ENCODE assay signal across 26 cellular contexts in the genomic region with DNA sequence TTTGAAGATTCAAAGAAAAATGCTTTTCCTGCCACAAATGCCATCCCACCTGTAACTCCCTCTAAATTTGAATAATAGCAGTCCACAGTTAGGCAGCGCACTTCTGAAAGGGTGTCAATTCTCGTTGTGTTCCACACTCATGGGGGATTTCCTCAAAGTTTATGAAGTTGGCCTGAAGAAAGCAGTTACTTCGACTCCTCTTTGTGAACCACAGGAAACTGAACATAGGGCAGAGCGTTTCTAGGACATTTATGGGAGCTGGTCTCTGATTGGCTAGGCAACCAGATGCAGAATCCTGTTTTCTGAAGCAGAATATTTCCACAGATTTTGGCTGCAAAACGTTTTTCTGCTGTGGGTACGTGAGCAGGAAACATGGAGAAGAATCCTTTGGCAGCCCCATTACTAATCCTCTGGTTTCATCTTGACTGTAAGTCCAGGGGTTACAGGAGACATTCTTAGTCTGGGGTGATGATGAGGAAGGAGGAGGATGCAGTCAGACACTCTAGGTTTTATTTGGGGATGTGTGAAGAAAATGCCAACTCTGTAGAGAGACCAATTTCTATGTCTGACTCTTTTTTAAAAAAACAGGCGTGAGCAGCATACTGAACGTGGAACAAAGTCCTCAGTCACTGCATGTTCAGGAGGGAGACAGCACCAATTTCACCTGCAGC.
DNase-seq lines count a peak whose midpoint lies in the region; ATAC-seq lines count a peak whose summit lies in the region.
"Had no signal": no experiment of that assay in that cellular context is flagged by ENCODE, and none has a peak within 500 bp of the region (broad histone marks: within the 10 kb centered on the region; RNA-seq: fewer than 3 reads in every experiment).

No MANE protein-coding gene starts in this region.

- peak overlapping the region; percentile 82 for H3K27ac Mint-ChIP-seq in activated naive CD4-positive, alpha-beta T cell treated with anti-CD3 and anti-CD28 coated beads, Interleukin-2, amount 10 ng/mL, durations not matched to agents 7 days and 5 days
- H3K27ac Mint-ChIP-seq in T-helper 17 cell: no peak overlapping the region
- H3K27ac Mint-ChIP-seq in central memory CD8-positive, alpha-beta T cell (ENCODE audit: low read depth): no peak overlapping the region
- H3K27ac Mint-ChIP-seq: dendritic cell treated with granulocyte-macrophage colony-stimulating factor and Interleukin-4, amounts not matched to agents 40 ng/mL and 50 ng/mL, for 4 days; HFFc6; IgD-negative memory B cell had no signal

- no peaks in the 10 kb centered on the region for H3K36me3 Mint-ChIP-seq in activated naive CD4-positive, alpha-beta T cell treated with anti-CD3 and anti-CD28 coated beads, Interleukin-2, amount 10 ng/mL, durations not matched to agents 7 days and 5 days
- H3K36me3 Mint-ChIP-seq in T-helper 17 cell (ENCODE audit: low read depth): no peaks in the 10 kb centered on the region
- no peaks in the 10 kb centered on the region for H3K36me3 Mint-ChIP-seq in central memory CD8-positive, alpha-beta T cell (ENCODE audit: insufficient read depth)

- H3K9me3 ChIP-seq in T-helper 17 cell (ENCODE audit: control insufficient read depth, low read length, poor library complexity, severe bottlenecking): no peaks in the 10 kb centered on the region
- H3K9me3 ChIP-seq: left lung, SK-N-SH, testis, vagina had no signal

- no peaks in the 10 kb centered on the region for H3K27me3 Mint-ChIP-seq in activated naive CD4-positive, alpha-beta T cell treated with anti-CD3 and anti-CD28 coated beads, Interleukin-2, amount 10 ng/mL, durations not matched to agents 7 days and 5 days
- H3K27me3 Mint-ChIP-seq in T-helper 17 cell: no peaks in the 10 kb centered on the region
- no peaks in the 10 kb centered on the region for H3K27me3 Mint-ChIP-seq in central memory CD8-positive, alpha-beta T cell
- H3K27me3 Mint-ChIP-seq: dendritic cell treated with granulocyte-macrophage colony-stimulating factor and Interleukin-4, amounts not matched to agents 40 ng/mL and 50 ng/mL, for 4 days had no signal

- ATAC-seq in T-helper 17 cell: peak; percentile 33
- no peak for ATAC-seq in central memory CD8-positive, alpha-beta T cell (replicated peaks; ENCODE audit: extremely low read depth, poor library complexity, severe bottlenecking)
- ATAC-seq: left lung had no signal

- peaks cover 34% of the 10 kb centered on the region for H3K4me1 Mint-ChIP-seq in activated naive CD4-positive, alpha-beta T cell treated with anti-CD3 and anti-CD28 coated beads, Interleukin-2, amount 10 ng/mL, durations not matched to agents 7 days and 5 days
- H3K4me1 Mint-ChIP-seq in T-helper 17 cell: no peaks in the 10 kb centered on the region
- H3K4me1 Mint-ChIP-seq in central memory CD8-positive, alpha-beta T cell: no peaks in the 10 kb centered on the region

- H3K4me3 Mint-ChIP-seq in activated naive CD4-positive, alpha-beta T cell treated with anti-CD3 and anti-CD28 coated beads, Interleukin-2, amount 10 ng/mL, durations not matched to agents 7 days and 5 days: peak overlapping the region; percentile 64
- H3K4me3 Mint-ChIP-seq in T-helper 17 cell: no peak overlapping the region
- H3K4me3 Mint-ChIP-seq in central memory CD8-positive, alpha-beta T cell: peak overlapping the region; percentile 40
- H3K4me3 Mint-ChIP-seq: dendritic cell treated with granulocyte-macrophage colony-stimulating factor and Interleukin-4, amounts not matched to agents 40 ng/mL and 50 ng/mL, for 4 days; HFFc6; IgD-negative memory B cell had no signal

- DNase-seq in activated naive CD4-positive, alpha-beta T cell treated with anti-CD3 and anti-CD28 coated beads, Interleukin-2, amount 10 ng/mL, durations not matched to agents 7 days and 5 days: no peak
- no peak for DNase-seq in activated naive CD4-positive, alpha-beta T cell treated with anti-CD3 and anti-CD28 coated beads, Interleukin-2, amount 50 U/mL, for 16 hours
- no peak for DNase-seq in T-helper 17 cell
- no peak for DNase-seq in central memory CD8-positive, alpha-beta T cell (ENCODE audit: low spot score in 2 of 2)
- DNase-seq in DMS79 (lab: John Stamatoyannopoulos, UW): no peak
- no peak for DNase-seq in foreskin melanocyte
- DNase-seq in 8988T: no peak
- DNase-seq: activated CD8-positive, alpha-beta memory T cell treated with anti-CD3 and anti-CD28 coated beads for 24 hours; activated effector memory CD4-positive, alpha-beta T cell treated with Interleukin-2 at 50 U/mL for 16 hours; aorta; DMS153; HFFc6; left lung; mesendoderm; NCI-H1105; NCI-H2081; NCI-H226; NCI-H82; SK-N-SH; small intestine; stimulated activated CD4-positive, alpha-beta T cell treated with anti-CD3 and anti-CD28 coated beads, Interleukin-2, amount 100 ng/mL, for 24 hours; T1000; testis had no signal

- H3K9me3 Mint-ChIP-seq in activated naive CD4-positive, alpha-beta T cell treated with anti-CD3 and anti-CD28 coated beads, Interleukin-2, amount 10 ng/mL, durations not matched to agents 7 days and 5 days: no peaks in the 10 kb centered on the region
- no peaks in the 10 kb centered on the region for H3K9me3 Mint-ChIP-seq in central memory CD8-positive, alpha-beta T cell
- H3K9me3 Mint-ChIP-seq: dendritic cell treated with granulocyte-macrophage colony-stimulating factor and Interleukin-4, amounts not matched to agents 40 ng/mL and 50 ng/mL, for 4 days; IgD-negative memory B cell had no signal

- CTCF ChIA-PET in activated naive CD4-positive, alpha-beta T cell treated with anti-CD3 and anti-CD28 coated beads, Interleukin-2, amount 10 ng/mL, durations not matched to agents 7 days and 5 days (lab: Charles Lee): interaction anchor here (0.9 kb wide), 1 partner anchor 17 kb away, joined by 3 read pairs; no protein-coding TSS in a partner anchor
